20 cellular contexts compared by ENCODE assay signal in the genomic region with DNA sequence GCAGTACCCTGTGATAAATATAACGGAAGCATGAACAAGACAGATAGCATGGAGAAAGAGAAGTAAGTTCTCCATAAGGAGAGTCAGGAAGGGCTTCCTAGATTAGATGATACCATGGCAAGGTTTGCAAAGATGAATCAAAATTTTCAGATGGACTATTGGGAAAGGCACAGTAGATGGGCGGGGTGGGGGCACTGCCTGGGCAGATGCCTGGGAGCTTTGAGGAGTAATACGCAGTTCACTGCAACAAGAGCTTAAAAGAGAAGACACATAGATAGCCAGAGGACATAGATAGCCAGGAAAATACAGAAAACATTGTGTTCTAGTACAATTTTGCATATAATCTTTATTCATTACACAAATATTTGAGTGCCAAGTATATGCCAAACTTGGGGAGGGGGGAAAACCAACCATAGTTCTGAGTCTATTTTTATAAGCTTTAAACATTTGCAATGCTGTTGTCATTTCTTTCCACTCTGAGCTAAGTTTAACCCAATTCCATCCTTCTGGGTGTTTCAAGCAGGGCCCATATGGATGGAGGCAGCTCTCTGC.
DNase-seq lines count a peak whose midpoint lies in the region; TF ChIP-seq lines count a peak whose summit lies in the region.
"Had no signal": no experiment of that assay in that cellular context is flagged by ENCODE, and none has a peak within 500 bp of the region (broad histone marks: within the 10 kb centered on the region; RNA-seq: fewer than 3 reads in every experiment).

No MANE protein-coding gene starts in this region.

- no peaks in the 10 kb centered on the region for H3K36me3 Mint-ChIP-seq in brain
- no peaks in the 10 kb centered on the region for H3K36me3 Mint-ChIP-seq in glutamatergic neuron (ENCODE audit: unreplicated experiment)
- H3K36me3 Mint-ChIP-seq: CD14-positive monocyte; CD4-positive, alpha-beta memory T cell had no signal

- no peak overlapping the region for H3K4me3 ChIP-seq in cardiac muscle cell
- H3K4me3 ChIP-seq in left ventricle myocardium inferior, result no peak overlapping the region
- no peak overlapping the region for H3K4me3 ChIP-seq in PC-9
- H3K4me3 ChIP-seq in Peyer's patch, result no peak overlapping the region
- H3K4me3 ChIP-seq in tibial nerve, result no peak overlapping the region
- H3K4me3 ChIP-seq: BLaER1, GM12878, GM23338 had no signal

- no peaks in the 10 kb centered on the region for H3K9me2 ChIP-seq in PC-9 (ENCODE audit: insufficient read depth)

- H3K4me1 ChIP-seq in cardiac muscle cell (ENCODE audit: low read depth) (peaks cover 32% of the 10 kb centered on the region), left ventricle myocardium inferior (no peaks in the 10 kb centered on the region), PC-9 (replicated peaks; ENCODE audit: insufficient read depth) (no peaks in the 10 kb centered on the region), Peyer's patch (no peaks in the 10 kb centered on the region), tibial nerve (no peaks in the 10 kb centered on the region)

- H3K36me3 ChIP-seq in cardiac muscle cell (no peaks in the 10 kb centered on the region), left ventricle myocardium inferior (no peaks in the 10 kb centered on the region), PC-9 (ENCODE audit: low read depth) (no peaks in the 10 kb centered on the region), Peyer's patch (no peaks in the 10 kb centered on the region), tibial nerve (no peaks in the 10 kb centered on the region)
- H3K36me3 ChIP-seq: BLaER1 had no signal

- TF ChIP-seq POLR2A in Peyer's patch (IDR thresholded peaks at IDR 0.05), result no peak
- no peak for TF ChIP-seq POLR2A in tibial nerve (IDR thresholded peaks at IDR 0.05)

- H3K27ac Mint-ChIP-seq in brain, result peak overlapping the region in 4 of 5 experiments; percentile 5 to 92 (median 82)
- H3K27ac Mint-ChIP-seq in glutamatergic neuron (ENCODE audit: unreplicated experiment), result peak overlapping the region; percentile 90
- H3K27ac Mint-ChIP-seq: CD14-positive monocyte; CD4-positive, alpha-beta memory T cell; GM23338 had no signal

- H3K27me3 Mint-ChIP-seq in brain, result no peaks in the 10 kb centered on the region
- peaks cover 2% of the 10 kb centered on the region for H3K27me3 Mint-ChIP-seq in glutamatergic neuron (ENCODE audit: unreplicated experiment)

- H3K9me3 Mint-ChIP-seq in brain, result no peaks in the 10 kb centered on the region
- no peaks in the 10 kb centered on the region for H3K9me3 Mint-ChIP-seq in glutamatergic neuron (ENCODE audit: unreplicated experiment)
- H3K9me3 Mint-ChIP-seq: GM23338 had no signal

- no peak for TF ChIP-seq CTCF in cardiac muscle cell (IDR thresholded peaks at IDR 0.05; ENCODE audit: low read depth, low read length)
- TF ChIP-seq CTCF in left ventricle myocardium inferior (IDR thresholded peaks at IDR 0.05; ENCODE audit: borderline replicate concordance), result no peak
- no peak for TF ChIP-seq CTCF in brain (conservative IDR thresholded peaks at IDR 0.05)
- no peak for TF ChIP-seq CTCF in glutamatergic neuron (IDR thresholded peaks at IDR 0.05; ENCODE audit: partially characterized antibody, unreplicated experiment)
- TF ChIP-seq CTCF in PC-9 (conservative IDR thresholded peaks at IDR 0.05), result no peak
- no peak for TF ChIP-seq CTCF in Peyer's patch (IDR thresholded peaks at IDR 0.05)
- no peak for TF ChIP-seq CTCF in tibial nerve (IDR thresholded peaks at IDR 0.05)

- H3K9me3 ChIP-seq in cardiac muscle cell (ENCODE audit: low read depth), result no peaks in the 10 kb centered on the region
- no peaks in the 10 kb centered on the region for H3K9me3 ChIP-seq in left ventricle myocardium inferior (replicated peaks)
- no peaks in the 10 kb centered on the region for H3K9me3 ChIP-seq in PC-9 (ENCODE audit: insufficient read depth, low read depth)
- no peaks in the 10 kb centered on the region for H3K9me3 ChIP-seq in Peyer's patch
- H3K9me3 ChIP-seq in tibial nerve, result no peaks in the 10 kb centered on the region
- H3K9me3 ChIP-seq: BLaER1 had no signal

- no peak for DNase-seq in cardiac muscle cell (ENCODE audit: low read depth in 1 of 2, low spot score in 1 of 2)
- DNase-seq in left ventricle myocardium inferior, result no peak
- no peak for DNase-seq in glutamatergic neuron
- DNase-seq in PC-9, result no peak
- DNase-seq in Peyer's patch, result no peak
- DNase-seq in tibial nerve (ENCODE audit: low spot score in 2 of 2), result no peak
- DNase-seq in stimulated activated CD4-positive, alpha-beta T cell treated with anti-CD3 and anti-CD28 coated beads, Interleukin-4, amount 100 ng/mL, for 4 hours, result no peak
- DNase-seq: 8988T; Calu3; CD4-positive, alpha-beta memory T cell; DMS 273 treated with DMSO at 0.1 percent for 48 hours; DMS53; DND-41; EL; HCEC 1CT had no signal

- H3K79me2 ChIP-seq in PC-9 (ENCODE audit: low read depth), result no peaks in the 10 kb centered on the region

- H3K4me2 ChIP-seq in PC-9, result no peak overlapping the region
- H3K4me2 ChIP-seq: BLaER1 had no signal

- TF ChIP-seq EP300 in tibial nerve (IDR thresholded peaks at IDR 0.05), result no peak

- WGBS in tibial nerve, 2 donors, result 94 to 95% methylated on average over 3 of the region's 3 CpGs

- H4K20me1 ChIP-seq in PC-9 (ENCODE audit: insufficient read depth), result no peaks in the 10 kb centered on the region
- H4K20me1 ChIP-seq: BLaER1 had no signal

- H3K4me3 Mint-ChIP-seq in brain (no peak overlapping the region), glutamatergic neuron (ENCODE audit: unreplicated experiment) (peak overlapping the region; percentile 39)
- H3K4me3 Mint-ChIP-seq: CD14-positive monocyte; CD4-positive, alpha-beta memory T cell; GM23338 had no signal

- POLR2A ChIA-PET in PC-9 (lab: Charles Lee; ENCODE audit: unreplicated experiment), result no interaction called here

- H3K27me3 ChIP-seq in cardiac muscle cell (no peaks in the 10 kb centered on the region), left ventricle myocardium inferior (ENCODE audit: low read depth) (peaks cover 26% of the 10 kb centered on the region), PC-9 (ENCODE audit: insufficient read depth, low read depth) (peaks cover 26% of the 10 kb centered on the region), Peyer's patch (no peaks in the 10 kb centered on the region), tibial nerve (no peaks in the 10 kb centered on the region)
- H3K27me3 ChIP-seq: BLaER1 had no signal

- H3F3A ChIP-seq in PC-9 (ENCODE audit: insufficient read depth, low read depth), result no peaks in the 10 kb centered on the region

- peak overlapping the region; percentile 80 for H3K27ac ChIP-seq in cardiac muscle cell
- H3K27ac ChIP-seq in left ventricle myocardium inferior (replicated peaks), result no peak overlapping the region
- no peak overlapping the region for H3K27ac ChIP-seq in PC-9
- H3K27ac ChIP-seq in Peyer's patch, result no peak overlapping the region
- H3K27ac ChIP-seq in tibial nerve, result no peak overlapping the region
- H3K27ac ChIP-seq: BLaER1 had no signal

- H3K4me1 Mint-ChIP-seq in brain (peaks cover 55% of the 10 kb centered on the region), glutamatergic neuron (ENCODE audit: low read depth, unreplicated experiment) (peaks cover 34% of the 10 kb centered on the region)
- H3K4me1 Mint-ChIP-seq: CD14-positive monocyte; CD4-positive, alpha-beta memory T cell had no signal

- no TSS peak for BruUV-seq in PC-9 (replicated peaks; lab: Mats Ljungman, UMichigan)

- CTCF ChIA-PET in PC-9 (lab: Charles Lee), result interaction anchor here (0.6 kb wide), 1 partner anchor 1223 kb away, joined by 3 read pairs; no protein-coding TSS in a partner anchor

- H2AFZ ChIP-seq in PC-9, result no peak overlapping the region
- H2AFZ ChIP-seq: GM23338 had no signal

- intact Hi-C loops in left ventricle myocardium inferior (cut with micrococcal nuclease) (no loop called here), PC-9 (cut with micrococcal nuclease; ENCODE audit: unreplicated experiment) (no loop called here)
